In the genomic region with DNA sequence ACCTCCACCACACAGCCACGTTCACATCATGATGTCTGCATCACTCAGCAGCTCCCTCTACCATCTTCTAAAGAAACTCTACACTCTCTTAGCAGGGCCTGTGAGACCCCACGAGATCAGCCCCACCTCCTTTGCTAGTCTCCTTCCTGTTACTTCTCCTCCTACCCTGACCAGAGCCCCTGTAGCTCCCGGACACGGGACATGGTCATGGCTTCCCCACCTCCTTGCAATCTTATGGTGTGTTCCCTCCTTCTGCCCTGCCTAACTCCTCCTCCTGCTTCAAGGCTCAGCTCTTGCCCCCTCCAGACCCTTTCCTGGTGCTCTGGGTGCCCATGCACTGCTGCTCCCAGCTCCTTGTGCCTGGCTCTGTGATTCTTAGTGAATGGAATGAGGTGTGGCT, we compare ENCODE assay signal across 1 cellular context.
TF ChIP-seq lines count a peak whose summit lies in the region.

No MANE protein-coding gene starts in this region.

TF ChIP-seq in IMR-90, 13 proteins besides CTCF, POLR2A, EP300 and RAD21:
- TF ChIP-seq NFE2L2 (IDR thresholded peaks at IDR 0.05; ENCODE audit: low read depth, low read length), result no peak
- TF ChIP-seq, protein P1, sequence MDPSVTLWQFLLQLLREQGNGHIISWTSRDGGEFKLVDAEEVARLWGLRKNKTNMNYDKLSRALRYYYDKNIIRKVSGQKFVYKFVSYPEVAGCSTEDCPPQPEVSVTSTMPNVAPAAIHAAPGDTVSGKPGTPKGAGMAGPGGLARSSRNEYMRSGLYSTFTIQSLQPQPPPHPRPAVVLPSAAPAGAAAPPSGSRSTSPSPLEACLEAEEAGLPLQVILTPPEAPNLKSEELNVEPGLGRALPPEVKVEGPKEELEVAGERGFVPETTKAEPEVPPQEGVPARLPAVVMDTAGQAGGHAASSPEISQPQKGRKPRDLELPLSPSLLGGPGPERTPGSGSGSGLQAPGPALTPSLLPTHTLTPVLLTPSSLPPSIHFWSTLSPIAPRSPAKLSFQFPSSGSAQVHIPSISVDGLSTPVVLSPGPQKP (IDR thresholded peaks at IDR 0.05; ENCODE audit: borderline replicate concordance, low read depth, low read length), result no peak
- TF ChIP-seq MAZ (IDR thresholded peaks at IDR 0.05; ENCODE audit: borderline replicate concordance, low read depth, low read length), result no peak
- TF ChIP-seq MXI1 (IDR thresholded peaks at IDR 0.05; ENCODE audit: borderline replicate concordance, low read depth, low read length), result no peak
- no peak for TF ChIP-seq CHD1 (IDR thresholded peaks at IDR 0.05; ENCODE audit: low read depth, low read length)
- no peak for TF ChIP-seq BHLHE40 (IDR thresholded peaks at IDR 0.05; ENCODE audit: low read depth, low read length)
- TF ChIP-seq SMC3 (IDR thresholded peaks at IDR 0.05; ENCODE audit: low read depth, low read length), result no peak
- no peak for TF ChIP-seq RCOR1 (IDR thresholded peaks at IDR 0.05; ENCODE audit: insufficient replicate concordance, low read length)
- no peak for TF ChIP-seq RFX5 (IDR thresholded peaks at IDR 0.05; ENCODE audit: low read depth, low read length)
- TF ChIP-seq, protein P2, sequence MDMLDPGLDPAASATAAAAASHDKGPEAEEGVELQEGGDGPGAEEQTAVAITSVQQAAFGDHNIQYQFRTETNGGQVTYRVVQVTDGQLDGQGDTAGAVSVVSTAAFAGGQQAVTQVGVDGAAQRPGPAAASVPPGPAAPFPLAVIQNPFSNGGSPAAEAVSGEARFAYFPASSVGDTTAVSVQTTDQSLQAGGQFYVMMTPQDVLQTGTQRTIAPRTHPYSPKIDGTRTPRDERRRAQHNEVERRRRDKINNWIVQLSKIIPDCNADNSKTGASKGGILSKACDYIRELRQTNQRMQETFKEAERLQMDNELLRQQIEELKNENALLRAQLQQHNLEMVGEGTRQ (IDR thresholded peaks at IDR 0.05; ENCODE audit: low read depth, low read length), result no peak
- no peak for TF ChIP-seq MAFK (IDR thresholded peaks at IDR 0.05; ENCODE audit: low read depth, low read length)
- TF ChIP-seq FOS (IDR thresholded peaks at IDR 0.05; ENCODE audit: low read depth, low read length), result no peak
- no peak for TF ChIP-seq CEBPB (IDR thresholded peaks at IDR 0.05; ENCODE audit: low read depth, low read length)
